ENCODE assay signal across 1 cellular context in genomic region chr11:134119094-134119493, GRCh38.
TF ChIP-seq lines count a peak whose summit lies in the region.

No MANE protein-coding gene starts in this region.

TF ChIP-seq in GM23338, 12 proteins besides CTCF, POLR2A, EP300 and RAD21:
- TF ChIP-seq ZNF462 (CRISPR knock-in tag; IDR thresholded peaks at IDR 0.05) = no peak
- no peak for TF ChIP-seq CREB1 (CRISPR knock-in tag; IDR thresholded peaks at IDR 0.05; ENCODE audit: low read depth)
- no peak for TF ChIP-seq EZH2 (IDR thresholded peaks at IDR 0.05; ENCODE audit: low read depth, unreplicated experiment)
- no peak for TF ChIP-seq EZH2phosphoT487 (IDR thresholded peaks at IDR 0.05; ENCODE audit: unreplicated experiment)
- no peak for TF ChIP-seq STAT1 (IDR thresholded peaks at IDR 0.05; ENCODE audit: unreplicated experiment)
- no peak for TF ChIP-seq ZNF114 (CRISPR knock-in tag; IDR thresholded peaks at IDR 0.05)
- no peak for TF ChIP-seq POLR2AphosphoS5 (IDR thresholded peaks at IDR 0.05; ENCODE audit: low read depth)
- no peak for TF ChIP-seq NANOG (IDR thresholded peaks at IDR 0.05; ENCODE audit: borderline replicate concordance)
